1 cellular context compared by ENCODE assay signal in the genomic region with DNA sequence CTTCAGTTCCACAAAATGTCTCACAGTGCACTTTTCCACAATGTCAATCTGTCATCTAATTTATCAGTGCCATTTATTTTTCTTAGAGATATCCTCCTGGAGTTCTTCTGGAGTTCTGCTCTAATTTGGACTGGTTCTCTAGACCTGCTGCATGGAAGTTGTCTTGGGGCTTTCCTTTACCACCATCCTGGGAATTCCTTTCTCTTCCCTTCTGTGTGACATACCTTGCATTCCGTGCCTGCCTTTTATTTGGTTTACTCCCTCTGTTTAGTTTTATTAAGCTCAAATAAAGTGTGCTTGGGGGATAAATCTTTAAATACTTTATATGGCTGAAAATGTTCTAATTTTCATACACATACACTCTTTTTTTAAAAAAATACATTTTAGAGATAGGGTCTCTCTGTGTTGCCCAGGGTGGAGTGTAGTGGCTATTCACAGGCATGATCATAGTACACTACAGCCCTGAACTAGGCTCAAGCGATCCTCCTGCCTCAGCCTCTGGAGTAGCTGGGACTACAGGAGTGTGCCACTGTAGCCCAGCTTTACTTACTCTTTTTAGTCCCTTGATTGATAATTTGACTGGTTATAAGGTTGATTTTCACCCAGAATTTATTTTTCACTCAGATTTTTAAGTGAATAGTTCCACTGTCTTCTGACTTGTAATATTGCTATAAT.
TF ChIP-seq lines count a peak whose summit lies in the region.

No MANE protein-coding gene starts in this region.

TF ChIP-seq in IMR-90, 13 proteins besides CTCF, POLR2A, EP300 and RAD21:
- no peak for TF ChIP-seq MAZ (IDR thresholded peaks at IDR 0.05; ENCODE audit: borderline replicate concordance, low read depth, low read length)
- TF ChIP-seq RCOR1 (IDR thresholded peaks at IDR 0.05; ENCODE audit: insufficient replicate concordance, low read length): no peak
- TF ChIP-seq, protein P1, sequence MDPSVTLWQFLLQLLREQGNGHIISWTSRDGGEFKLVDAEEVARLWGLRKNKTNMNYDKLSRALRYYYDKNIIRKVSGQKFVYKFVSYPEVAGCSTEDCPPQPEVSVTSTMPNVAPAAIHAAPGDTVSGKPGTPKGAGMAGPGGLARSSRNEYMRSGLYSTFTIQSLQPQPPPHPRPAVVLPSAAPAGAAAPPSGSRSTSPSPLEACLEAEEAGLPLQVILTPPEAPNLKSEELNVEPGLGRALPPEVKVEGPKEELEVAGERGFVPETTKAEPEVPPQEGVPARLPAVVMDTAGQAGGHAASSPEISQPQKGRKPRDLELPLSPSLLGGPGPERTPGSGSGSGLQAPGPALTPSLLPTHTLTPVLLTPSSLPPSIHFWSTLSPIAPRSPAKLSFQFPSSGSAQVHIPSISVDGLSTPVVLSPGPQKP (IDR thresholded peaks at IDR 0.05; ENCODE audit: borderline replicate concordance, low read depth, low read length): no peak
- TF ChIP-seq NFE2L2 (IDR thresholded peaks at IDR 0.05; ENCODE audit: low read depth, low read length): no peak
- no peak for TF ChIP-seq SMC3 (IDR thresholded peaks at IDR 0.05; ENCODE audit: low read depth, low read length)
TF ChIP-seq in IMR-90: peak in this region for 0.
